11 cellular contexts compared by ENCODE assay signal in the genomic region with DNA sequence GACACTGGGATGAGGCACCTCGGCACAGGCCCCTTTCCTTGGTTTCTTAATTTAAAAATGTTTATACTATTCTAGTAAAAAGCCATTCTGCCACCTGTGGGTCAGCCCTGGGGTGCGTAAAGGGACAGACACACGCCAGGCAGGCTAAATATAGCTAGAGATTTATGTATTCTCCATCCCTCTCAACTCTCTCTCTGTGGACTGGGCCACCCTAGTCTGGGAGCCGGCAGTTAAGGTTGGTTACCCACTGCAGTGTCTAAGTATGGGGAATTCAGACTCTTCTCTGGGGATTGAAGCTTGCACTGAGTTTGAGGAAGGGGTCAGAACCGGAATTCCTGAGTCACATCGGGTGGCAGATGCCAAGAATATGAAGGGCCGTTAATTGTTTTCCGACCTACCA. TPM values are rescaled to one million over a fixed set of nuclear protein-coding genes. Genes with fewer than 3 reads are reported as not detected.
DNase-seq lines count a peak whose midpoint lies in the region; ATAC-seq and TF ChIP-seq lines count a peak whose summit lies in the region.
"Had no signal": no experiment of that assay in that cellular context is flagged by ENCODE, and none has a peak within 500 bp of the region (broad histone marks: within the 10 kb centered on the region; RNA-seq: fewer than 3 reads in every experiment).

No MANE protein-coding gene starts in this region.

- intact Hi-C loops in breast epithelium (cut with DNase I; ENCODE audit: low total_unique reads) (no loop called here), right lobe of liver (cut with DNase I) (no loop called here)

- TF ChIP-seq CTCF in breast epithelium (IDR thresholded peaks at IDR 0.05) = no peak
- TF ChIP-seq CTCF in right lobe of liver (IDR thresholded peaks at IDR 0.05) = no peak

- no peaks in the 10 kb centered on the region for H3K36me3 ChIP-seq in breast epithelium
- H3K36me3 ChIP-seq in right lobe of liver = no peaks in the 10 kb centered on the region

- H3K27ac ChIP-seq in breast epithelium (peak overlapping the region; percentile 30 to 60), right lobe of liver (peak overlapping the region in 2 of 3 donors; percentile 64 to 81), skin epidermis (peak overlapping the region in 12 of 21 experiments; percentile 9 to 89 (median 79))

- peak; percentile 66 for DNase-seq in GDM1 (lab: John Stamatoyannopoulos, UW)
- DNase-seq in breast epithelium (ENCODE audit: low spot score in 2 of 2) = no peak
- DNase-seq in right lobe of liver = no peak
- no peak for DNase-seq in DMS79 (lab: John Stamatoyannopoulos, UW)
- no peak for DNase-seq in AML-193 (lab: John Stamatoyannopoulos, UW)
- DNase-seq: activated B cell treated with CpG ODN at 0.5 μM for 24 hours, NCI-H1436, NCI-H526 had no signal

- H3K9me3 ChIP-seq in breast epithelium (no peaks in the 10 kb centered on the region), right lobe of liver (no peaks in the 10 kb centered on the region)

- peaks cover 0 to 5% of the 10 kb centered on the region in 2 donors for H3K4me1 ChIP-seq in breast epithelium
- peaks cover 0 to 7% (median 5%) of the 10 kb centered on the region in 4 donors for H3K4me1 ChIP-seq in right lobe of liver

- no peak for TF ChIP-seq POLR2A in breast epithelium (IDR thresholded peaks at IDR 0.05)
- no peak for TF ChIP-seq POLR2A in right lobe of liver (IDR thresholded peaks at IDR 0.05)

- 42% methylated on average over 5 of the region's 8 CpGs for WGBS in right lobe of liver (ENCODE audit: insufficient coverage, low coverage, low lambda C conversion rate, missing lambda C conversion rate)

- H3K27me3 ChIP-seq in breast epithelium = no peaks in the 10 kb centered on the region
- H3K27me3 ChIP-seq in right lobe of liver = no peaks in the 10 kb centered on the region

- H3K4me3 ChIP-seq in breast epithelium (peak overlapping the region; percentile 65 to 73 (median 73)), right lobe of liver (peak overlapping the region; percentile 59 to 66 (median 66)), skin epidermis (peak overlapping the region; percentile 8 to 76 (median 65))

- no peak for ATAC-seq in right lobe of liver
- no peak for ATAC-seq in HG03469 (IDR thresholded peaks at IDR 0.05; ENCODE audit: unreplicated experiment)
- ATAC-seq in HG02610 (IDR thresholded peaks at IDR 0.05; ENCODE audit: unreplicated experiment) = no peak

RNA-seq across cellular contexts. Expression of a gene that starts 1.9 kb away (rescaled TPM):
- 10 to 100 TPM in 1 of 3 donors, 1 to 10 TPM in 2; 6.3 to 17.0 (median 9.9) TPM for total RNA-seq in breast epithelium
- 1 to 10 TPM; 4.9 to 9.8 (median 6.4) TPM for total RNA-seq in right lobe of liver
